12 cellular contexts compared by ENCODE assay signal in the genomic region with DNA sequence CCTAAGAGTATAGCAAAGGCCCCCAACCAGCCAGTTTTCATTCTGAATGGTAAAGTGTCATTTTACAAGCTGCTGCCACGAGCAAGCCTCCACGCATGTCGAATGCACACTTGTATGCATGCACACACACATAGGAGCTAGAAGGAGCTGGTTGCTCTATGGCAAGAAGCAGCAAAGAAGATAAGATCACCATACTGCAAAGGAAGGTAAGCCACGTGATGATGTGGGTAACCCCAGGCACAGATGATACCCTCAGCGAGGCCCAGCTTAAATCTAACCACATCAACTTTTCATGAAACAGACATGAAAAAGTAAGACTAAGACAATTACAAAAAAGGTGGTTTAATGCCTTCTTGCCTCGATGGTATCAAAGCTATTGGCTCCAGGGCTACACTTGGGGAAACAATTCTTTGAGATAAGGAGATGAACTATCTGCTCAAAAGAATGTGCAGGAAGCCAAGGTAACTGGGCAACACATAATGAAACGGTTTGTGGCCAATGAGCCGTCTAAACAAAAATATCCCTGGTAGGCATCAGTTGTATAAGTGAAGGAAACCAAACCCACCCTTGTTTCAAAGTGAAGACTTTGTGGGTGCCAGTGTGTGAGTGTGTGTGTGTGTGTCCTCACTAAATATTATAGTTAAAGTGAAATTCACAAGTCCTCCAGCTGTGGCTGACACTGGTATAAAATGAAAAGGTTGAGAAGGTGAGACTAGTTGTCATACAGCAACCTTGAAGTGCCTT.
DNase-seq lines count a peak whose midpoint lies in the region; ATAC-seq lines count a peak whose summit lies in the region.
"Had no signal": no experiment of that assay in that cellular context is flagged by ENCODE, and none has a peak within 500 bp of the region (broad histone marks: within the 10 kb centered on the region; RNA-seq: fewer than 3 reads in every experiment).

No MANE protein-coding gene starts in this region.

- intact Hi-C loops in left ventricle myocardium superior (cut with micrococcal nuclease) = no loop called here

- DNase-seq in T follicular helper cell (ENCODE audit: low read depth) (peak; percentile 74), AG08396 (ENCODE audit: low spot score) (no peak), left ventricle myocardium superior (no peak)
- peak; percentile 16 to 32 for DNase-seq in activated CD8-positive, alpha-beta memory T cell treated with anti-CD3 and anti-CD28 coated beads for 4 hours (ENCODE audit: low read depth in 2 of 2)
- peak; percentile 34 for DNase-seq in activated naive CD8-positive, alpha-beta T cell treated with anti-CD3 and anti-CD28 coated beads for 36 hours
- DNase-seq in stimulated activated CD8-positive, alpha-beta memory T cell treated with anti-CD3 and anti-CD28 coated beads, Interleukin-12 subunit alpha, Interleukin-12 subunit beta, amount 100 ng/mL, for 1 hour (ENCODE audit: low read depth) = peak; percentile 58
- DNase-seq in stimulated activated naive B cell treated with anti-CD40 and anti-IgM and Interleukin-4, amounts not matched to agents 10 μg/mL and 1 μg/mL and 100 μg/mL, for 72 hours = no peak
- DNase-seq: KBM-7, naive B cell, NCI-H2081 treated with DMSO at 0.1 percent for 48 hours, testis had no signal

- peaks cover 75% of the 10 kb centered on the region for H3K4me1 Mint-ChIP-seq in activated naive CD8-positive, alpha-beta T cell treated with anti-CD3 and anti-CD28 coated beads for 36 hours
- no peaks in the 10 kb centered on the region for H3K4me1 Mint-ChIP-seq in stimulated activated naive B cell treated with anti-CD40 and anti-IgM and Interleukin-4, amounts not matched to agents 10 μg/mL and 1 μg/mL and 100 μg/mL, for 72 hours
- H3K4me1 Mint-ChIP-seq: naive B cell had no signal

- peak overlapping the region; percentile 13 for H3K27ac Mint-ChIP-seq in activated naive CD8-positive, alpha-beta T cell treated with anti-CD3 and anti-CD28 coated beads for 36 hours
- H3K27ac Mint-ChIP-seq in stimulated activated naive B cell treated with anti-CD40 and anti-IgM and Interleukin-4, amounts not matched to agents 10 μg/mL and 1 μg/mL and 100 μg/mL, for 72 hours = no peak overlapping the region
- H3K27ac Mint-ChIP-seq: naive B cell had no signal

- no peaks in the 10 kb centered on the region for H3K9me3 Mint-ChIP-seq in activated naive CD8-positive, alpha-beta T cell treated with anti-CD3 and anti-CD28 coated beads for 36 hours
- H3K9me3 Mint-ChIP-seq in stimulated activated naive B cell treated with anti-CD40 and anti-IgM and Interleukin-4, amounts not matched to agents 10 μg/mL and 1 μg/mL and 100 μg/mL, for 72 hours = no peaks in the 10 kb centered on the region

- no peaks in the 10 kb centered on the region for H3K36me3 Mint-ChIP-seq in activated naive CD8-positive, alpha-beta T cell treated with anti-CD3 and anti-CD28 coated beads for 36 hours
- H3K36me3 Mint-ChIP-seq in stimulated activated naive B cell treated with anti-CD40 and anti-IgM and Interleukin-4, amounts not matched to agents 10 μg/mL and 1 μg/mL and 100 μg/mL, for 72 hours = no peaks in the 10 kb centered on the region
- H3K36me3 Mint-ChIP-seq: naive B cell had no signal

- ATAC-seq in HG03108 (IDR thresholded peaks at IDR 0.05; ENCODE audit: unreplicated experiment) = no peak
- ATAC-seq in stimulated activated naive B cell treated with anti-CD40 and anti-IgM and Interleukin-4, amounts not matched to agents 10 μg/mL and 1 μg/mL and 100 μg/mL, for 72 hours (replicated peaks) = no peak
- no peak for ATAC-seq in left ventricle myocardium superior

- H3K27me3 Mint-ChIP-seq in activated naive CD8-positive, alpha-beta T cell treated with anti-CD3 and anti-CD28 coated beads for 36 hours = no peaks in the 10 kb centered on the region
- peaks cover 4 to 17% of the 10 kb centered on the region in 2 donors for H3K27me3 Mint-ChIP-seq in stimulated activated naive B cell treated with anti-CD40 and anti-IgM and Interleukin-4, amounts not matched to agents 10 μg/mL and 1 μg/mL and 100 μg/mL, for 72 hours

- H3K4me3 Mint-ChIP-seq in activated naive CD8-positive, alpha-beta T cell treated with anti-CD3 and anti-CD28 coated beads for 36 hours = no peak overlapping the region
- H3K4me3 Mint-ChIP-seq in stimulated activated naive B cell treated with anti-CD40 and anti-IgM and Interleukin-4, amounts not matched to agents 10 μg/mL and 1 μg/mL and 100 μg/mL, for 72 hours = no peak overlapping the region
- H3K4me3 Mint-ChIP-seq: naive B cell had no signal

Comparison
In these comparisons a context has a peak if more than half of its experiments do, and no peak if none do; other contexts are left out.
1. DNase-seq: peak in T follicular helper cell (single experiment), activated CD8-positive, alpha-beta memory T cell treated with anti-CD3 and anti-CD28 coated beads for 4 hours (2 of 2), activated naive CD8-positive, alpha-beta T cell treated with anti-CD3 and anti-CD28 coated beads for 36 hours (single experiment) and stimulated activated CD8-positive, alpha-beta memory T cell treated with anti-CD3 and anti-CD28 coated beads, Interleukin-12 subunit alpha, Interleukin-12 subunit beta, amount 100 ng/mL, for 1 hour (single experiment); none in stimulated activated naive B cell treated with anti-CD40 and anti-IgM and Interleukin-4, amounts not matched to agents 10 μg/mL and 1 μg/mL and 100 μg/mL, for 72 hours (single experiment), AG08396 (single experiment) and left ventricle myocardium superior (single experiment).